Comparison of ENCODE assay signal across 14 cellular contexts in the genomic region with DNA sequence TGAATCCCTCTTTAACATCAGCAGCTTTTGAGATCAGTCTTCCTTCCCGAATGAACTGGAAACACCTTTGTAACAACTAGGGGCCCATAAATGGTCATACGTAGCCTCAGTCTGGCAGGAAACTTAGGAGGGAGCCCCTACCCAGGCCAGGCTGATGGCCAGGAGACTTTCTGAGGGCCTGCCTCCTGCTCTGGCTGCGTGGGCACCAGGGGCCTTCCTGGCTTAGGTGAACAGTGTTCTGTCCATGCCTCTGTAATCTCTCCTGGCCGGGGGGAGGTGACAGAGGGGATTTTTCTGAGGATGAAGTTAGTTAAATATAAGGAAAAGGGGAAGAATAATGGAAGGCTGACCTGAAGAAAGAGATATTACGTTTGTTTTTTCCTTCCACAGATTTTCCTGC. TPM values are rescaled to one million over a fixed set of nuclear protein-coding genes. Genes with fewer than 3 reads are reported as not detected.
DNase-seq lines count a peak whose midpoint lies in the region; ATAC-seq and TF ChIP-seq lines count a peak whose summit lies in the region.
"Had no signal": no experiment of that assay in that cellular context is flagged by ENCODE, and none has a peak within 500 bp of the region (broad histone marks: within the 10 kb centered on the region; RNA-seq: fewer than 3 reads in every experiment).

No MANE protein-coding gene starts in this region.

- H3K4me1 ChIP-seq in endocrine pancreas (ENCODE audit: control insufficient read depth, insufficient read depth, low read length), result no peaks in the 10 kb centered on the region
- peaks cover 13% of the 10 kb centered on the region for H3K4me1 ChIP-seq in parathyroid adenoma
- peaks cover 10 to 24% of the 10 kb centered on the region in 2 donors for H3K4me1 ChIP-seq in left lung

- DNase-seq in activated T-cell treated with anti-CD3 and anti-CD28 coated beads, Interleukin-2, amount 50 U/mL, for 24 hours, result no peak
- DNase-seq in activated T-cell treated with anti-CD3 and anti-CD28 coated beads for 4 hours, result no peak
- no peak for DNase-seq in activated B cell treated with CpG ODN at 0.5 μM for 24 hours
- no peak for DNase-seq in left lung
- DNase-seq: GM23248, right cardiac atrium, T-helper 9 cell had no signal

- H3K9ac ChIP-seq in endocrine pancreas (ENCODE audit: control insufficient read depth, insufficient read depth, low read length) (peak overlapping the region; percentile 63), parathyroid adenoma (no peak overlapping the region)
- H3K9ac ChIP-seq: GM23248 had no signal

- peaks cover 19% of the 10 kb centered on the region for H3K4me1 Mint-ChIP-seq in activated T-cell treated with anti-CD3 and anti-CD28 coated beads, Interleukin-2, amount 50 U/mL, for 24 hours (ENCODE audit: low read depth)
- peaks cover 19% of the 10 kb centered on the region for H3K4me1 Mint-ChIP-seq in activated B cell treated with CpG ODN at 0.5 μM for 24 hours

- intact Hi-C loops in activated B cell treated with CpG ODN at 0.5 μM for 24 hours (cut with micrococcal nuclease), result loop anchor here (10.0 kb wide), 1 partner anchor 252 kb away; no protein-coding TSS in a partner anchor
- intact Hi-C loops in left lung (cut with DNase I), result no loop called here

- CTCF ChIA-PET in activated B cell treated with CpG ODN at 0.5 μM for 24 hours (lab: Charles Lee), result interaction anchor here (1.1 to 1.3 kb wide), 2 partner anchors 190 to 256 kb away, joined by 3 read pairs; no protein-coding TSS in a partner anchor

- no peak overlapping the region for H3K4me2 ChIP-seq in parathyroid adenoma (ENCODE audit: low read length)

- H3K27me3 ChIP-seq in endocrine pancreas (ENCODE audit: control insufficient read depth, insufficient read depth, low read length), result no peaks in the 10 kb centered on the region
- H3K27me3 ChIP-seq in parathyroid adenoma (ENCODE audit: control insufficient read depth, insufficient read depth, low read length), result no peaks in the 10 kb centered on the region
- H3K27me3 ChIP-seq in left lung, result peaks cover 45 to 77% of the 10 kb centered on the region in 2 donors

- H3K36me3 ChIP-seq in endocrine pancreas (ENCODE audit: control insufficient read depth, insufficient read depth, low read length) (no peaks in the 10 kb centered on the region), parathyroid adenoma (ENCODE audit: control insufficient read depth, insufficient read depth, low read length) (no peaks in the 10 kb centered on the region), left lung (no peaks in the 10 kb centered on the region)

- peak overlapping the region; percentile 65 for H2AFZ ChIP-seq in parathyroid adenoma
- H2AFZ ChIP-seq: GM23248 had no signal

- TF ChIP-seq CTCF in activated B cell treated with CpG ODN at 0.5 μM for 24 hours (IDR thresholded peaks at IDR 0.05) (no peak), parathyroid adenoma (IDR thresholded peaks at IDR 0.05) (no peak), left lung (IDR thresholded peaks at IDR 0.05) (no peak)

- H3K27ac ChIP-seq in parathyroid adenoma (peak overlapping the region; percentile 37), left lung (no peak overlapping the region)
- H3K27ac ChIP-seq: GM23248 had no signal

- H3K9me3 Mint-ChIP-seq in activated T-cell treated with anti-CD3 and anti-CD28 coated beads, Interleukin-2, amount 50 U/mL, for 24 hours, result no peaks in the 10 kb centered on the region
- H3K9me3 Mint-ChIP-seq in activated B cell treated with CpG ODN at 0.5 μM for 24 hours, result no peaks in the 10 kb centered on the region
- H3K9me3 Mint-ChIP-seq: dendritic cell treated with granulocyte-macrophage colony-stimulating factor and Interleukin-4, amounts not matched to agents 40 ng/mL and 50 ng/mL, for 4 days had no signal

- H3K9me3 ChIP-seq in endocrine pancreas (ENCODE audit: control insufficient read depth, low read length) (no peaks in the 10 kb centered on the region), parathyroid adenoma (ENCODE audit: control insufficient read depth, low read length) (no peaks in the 10 kb centered on the region), left lung (no peaks in the 10 kb centered on the region)

- H3K4me3 ChIP-seq in endocrine pancreas (ENCODE audit: control insufficient read depth, insufficient read depth, low read length) (no peak overlapping the region), parathyroid adenoma (ENCODE audit: low read depth, low read length) (no peak overlapping the region), left lung (no peak overlapping the region)
- H3K4me3 ChIP-seq: GM23248, lung had no signal

- H3K79me2 ChIP-seq in parathyroid adenoma, result no peaks in the 10 kb centered on the region

- peak overlapping the region; percentile 66 for H3K4me3 Mint-ChIP-seq in activated T-cell treated with anti-CD3 and anti-CD28 coated beads, Interleukin-2, amount 50 U/mL, for 24 hours
- peak overlapping the region; percentile 77 for H3K4me3 Mint-ChIP-seq in activated B cell treated with CpG ODN at 0.5 μM for 24 hours
- H3K4me3 Mint-ChIP-seq: dendritic cell treated with granulocyte-macrophage colony-stimulating factor and Interleukin-4, amounts not matched to agents 40 ng/mL and 50 ng/mL, for 4 days had no signal

- H3K27me3 Mint-ChIP-seq in activated T-cell treated with anti-CD3 and anti-CD28 coated beads, Interleukin-2, amount 50 U/mL, for 24 hours, result peaks cover 64% of the 10 kb centered on the region
- H3K27me3 Mint-ChIP-seq in activated B cell treated with CpG ODN at 0.5 μM for 24 hours, result peaks cover 48% of the 10 kb centered on the region

- POLR2A ChIA-PET in activated B cell treated with CpG ODN at 0.5 μM for 24 hours (lab: Charles Lee), result interaction anchor here (1.0 kb wide), 1 partner anchor 129 kb away, joined by 3 read pairs; no protein-coding TSS in a partner anchor

- no peaks in the 10 kb centered on the region for H3K36me3 Mint-ChIP-seq in activated T-cell treated with anti-CD3 and anti-CD28 coated beads, Interleukin-2, amount 50 U/mL, for 24 hours (ENCODE audit: low read depth)
- no peaks in the 10 kb centered on the region for H3K36me3 Mint-ChIP-seq in activated B cell treated with CpG ODN at 0.5 μM for 24 hours (ENCODE audit: low read depth)

- no peak overlapping the region for H3K27ac Mint-ChIP-seq in activated T-cell treated with anti-CD3 and anti-CD28 coated beads, Interleukin-2, amount 50 U/mL, for 24 hours
- H3K27ac Mint-ChIP-seq in activated B cell treated with CpG ODN at 0.5 μM for 24 hours, result no peak overlapping the region
- H3K27ac Mint-ChIP-seq: dendritic cell treated with granulocyte-macrophage colony-stimulating factor and Interleukin-4, amounts not matched to agents 40 ng/mL and 50 ng/mL, for 4 days had no signal

- ATAC-seq in activated B cell treated with CpG ODN at 0.5 μM for 24 hours (ENCODE audit: low read depth) (no peak), left lung (no peak), HG02623 (IDR thresholded peaks at IDR 0.05; ENCODE audit: unreplicated experiment) (no peak), GM19023 (IDR thresholded peaks at IDR 0.05; ENCODE audit: unreplicated experiment) (no peak)

RNA-seq across cellular contexts. Expression of a gene that starts 0.8 kb away (rescaled TPM):
- total RNA-seq in activated B cell treated with CpG ODN at 0.5 μM for 24 hours, result 1.5 and 1.7 TPM in 2 replicates
- total RNA-seq in left lung, result 1 to 10 TPM; 1.1 to 2.9 TPM
- total RNA-seq: GM23248, right cardiac atrium, Right ventricle myocardium inferior had no signal
